28 cellular contexts compared by ENCODE assay signal in the genomic region with DNA sequence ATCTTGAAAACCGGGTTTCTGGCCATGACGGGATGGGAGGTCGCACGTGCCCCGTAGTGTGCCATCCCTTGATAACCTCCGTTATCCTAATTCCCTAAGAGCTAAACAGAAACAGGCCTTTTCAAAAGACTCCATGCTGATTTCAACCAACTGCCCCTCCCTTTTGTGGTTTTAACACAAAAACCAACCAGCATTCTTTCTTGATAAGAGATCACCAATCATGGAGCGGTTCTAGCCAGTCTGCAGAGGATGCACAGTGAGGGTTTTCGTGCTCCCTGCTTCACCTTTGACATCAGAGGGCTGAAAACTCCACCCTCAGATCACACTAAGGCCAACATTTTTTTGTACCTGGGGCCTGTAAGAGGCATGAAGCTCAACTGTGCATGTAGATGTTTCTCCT. TPM values are rescaled to one million over a fixed set of nuclear protein-coding genes. Genes with fewer than 3 reads are reported as not detected.
"Had no signal": no experiment of that assay in that cellular context is flagged by ENCODE, and none has a peak within 500 bp of the region (broad histone marks: within the 10 kb centered on the region; RNA-seq: fewer than 3 reads in every experiment).

No MANE protein-coding gene starts in this region.

- H3K36me3 ChIP-seq: ovary, right lobe of liver, stomach, upper lobe of left lung had no signal

- ATAC-seq: activated CD8-positive, alpha-beta memory T cell treated with anti-CD3 and anti-CD28 coated beads, Interleukin-2, amount 10 ng/mL, durations not matched to agents 7 days and 5 days; activated T-helper 17 cell treated with anti-CD3 and anti-CD28 coated beads, Interleukin-2, amount 50 U/mL, for 72 hours; mucosa of descending colon; psoas muscle; stimulated activated effector memory CD8-positive, alpha-beta T cell treated with anti-CD3 and anti-CD28 coated beads, Interleukin-12 subunit alpha, Interleukin-12 subunit beta, amount 100 ng/mL, for 72 hours had no signal

- H3K27ac ChIP-seq: coronary artery, ovary, psoas muscle, stomach, upper lobe of left lung had no signal

- DNase-seq: activated B cell treated with CpG ODN at 0.5 μM for 24 hours; activated CD4-positive, alpha-beta memory T cell treated with anti-CD3 and anti-CD28 coated beads for 36 hours; activated CD4-positive, alpha-beta T cell treated with anti-CD3 and anti-CD28 coated beads for 4 hours; activated CD8-positive, alpha-beta memory T cell treated with anti-CD3 and anti-CD28 coated beads, Interleukin-2, amount 10 ng/mL, durations not matched to agents 7 days and 5 days; activated naive CD4-positive, alpha-beta T cell; activated naive CD8-positive, alpha-beta T cell treated with anti-CD3 and anti-CD28 coated beads for 36 hours; activated T-cell treated with anti-CD3 and anti-CD28 coated beads, Interleukin-2, amount 50 U/mL, for 1 hour; amygdala; foreskin melanocyte; glutamatergic neuron; kidney glomerular epithelial cell; mucosa of descending colon; naive B cell; ovary; psoas muscle; small intestine; stimulated activated CD4-positive, alpha-beta T cell treated with anti-CD3 and anti-CD28 coated beads, Interleukin-4, amount 100 ng/mL, for 24 hours; stomach; SW 1271; upper lobe of left lung had no signal

- H3K9me3 ChIP-seq: mucosa of descending colon, ovary, psoas muscle, right lobe of liver, stomach, upper lobe of left lung had no signal

- H3K27me3 ChIP-seq: ovary, right lobe of liver, stomach, upper lobe of left lung had no signal

- H3K4me3 ChIP-seq: coronary artery, mucosa of descending colon, ovary, psoas muscle, right lobe of liver, stomach, upper lobe of left lung had no signal

RNA-seq across cellular contexts. Expression of a gene that starts 41.4 kb away (rescaled TPM):
- total RNA-seq: activated B cell treated with CpG ODN at 0.5 μM for 24 hours; activated CD4-positive, alpha-beta memory T cell treated with anti-CD3 and anti-CD28 coated beads for 36 hours; activated CD8-positive, alpha-beta memory T cell treated with anti-CD3 and anti-CD28 coated beads, Interleukin-2, amount 10 ng/mL, durations not matched to agents 7 days and 5 days; activated naive CD8-positive, alpha-beta T cell treated with anti-CD3 and anti-CD28 coated beads for 36 hours; activated T-helper 17 cell treated with anti-CD3 and anti-CD28 coated beads, Interleukin-2, amount 50 U/mL, for 72 hours; epithelial cell of proximal tubule; fibroblast of lung; left ventricle myocardium superior; psoas muscle; right lobe of liver; temporal lobe had no signal

RNA-seq across cellular contexts. Expression of a gene that starts 48.0 kb away (rescaled TPM):
- total RNA-seq: activated B cell treated with CpG ODN at 0.5 μM for 24 hours; activated CD4-positive, alpha-beta memory T cell treated with anti-CD3 and anti-CD28 coated beads for 36 hours; activated CD8-positive, alpha-beta memory T cell treated with anti-CD3 and anti-CD28 coated beads, Interleukin-2, amount 10 ng/mL, durations not matched to agents 7 days and 5 days; activated naive CD8-positive, alpha-beta T cell treated with anti-CD3 and anti-CD28 coated beads for 36 hours; activated T-helper 17 cell treated with anti-CD3 and anti-CD28 coated beads, Interleukin-2, amount 50 U/mL, for 72 hours had no signal
